ENCODE assay signal across 10 cellular contexts in genomic region chr6:79984261-79984660, GRCh38. TPM values are rescaled to one million over a fixed set of nuclear protein-coding genes. Genes with fewer than 3 reads are reported as not detected.
DNase-seq lines count a peak whose midpoint lies in the region; ATAC-seq, FAIRE-seq and TF ChIP-seq lines count a peak whose summit lies in the region.
"Had no signal": no experiment of that assay in that cellular context is flagged by ENCODE, and none has a peak within 500 bp of the region (broad histone marks: within the 10 kb centered on the region; RNA-seq: fewer than 3 reads in every experiment).

No MANE protein-coding gene starts in this region.

- H3K27me3 ChIP-seq in GM06990 (replicated peaks; ENCODE audit: control insufficient read depth, insufficient read depth, low read length) = no peaks in the 10 kb centered on the region
- H3K27me3 ChIP-seq: stomach had no signal

- H3K27ac Mint-ChIP-seq in activated T-helper 1 cell treated with anti-CD3 and anti-CD28 coated beads, Interleukin-12 subunit alpha, Interleukin-12 subunit beta, Interleukin-2, Interleukin-4 antibody, amounts not matched to agents 30 ng/mL and 10 ng/mL and 1 ng/mL, durations not matched to agents 14 hours and 24 hours and 36 hours = no peak overlapping the region
- H3K27ac Mint-ChIP-seq: naive thymus-derived CD8-positive, alpha-beta T cell had no signal

- H3K4me1 Mint-ChIP-seq in activated T-helper 1 cell treated with anti-CD3 and anti-CD28 coated beads, Interleukin-12 subunit alpha, Interleukin-12 subunit beta, Interleukin-2, Interleukin-4 antibody, amounts not matched to agents 30 ng/mL and 10 ng/mL and 1 ng/mL, durations not matched to agents 14 hours and 24 hours and 36 hours (ENCODE audit: low read depth) = no peaks in the 10 kb centered on the region

- intact Hi-C loops in activated T-helper 1 cell treated with anti-CD3 and anti-CD28 coated beads, Interleukin-12 subunit alpha, Interleukin-12 subunit beta, Interleukin-2, Interleukin-4 antibody, amounts not matched to agents 30 ng/mL and 10 ng/mL and 1 ng/mL, durations not matched to agents 14 hours and 24 hours and 36 hours (cut with micrococcal nuclease) = no loop called here

- no peaks in the 10 kb centered on the region for H3K9me3 Mint-ChIP-seq in activated T-helper 1 cell treated with anti-CD3 and anti-CD28 coated beads, Interleukin-12 subunit alpha, Interleukin-12 subunit beta, Interleukin-2, Interleukin-4 antibody, amounts not matched to agents 30 ng/mL and 10 ng/mL and 1 ng/mL, durations not matched to agents 14 hours and 24 hours and 36 hours
- H3K9me3 Mint-ChIP-seq: naive thymus-derived CD8-positive, alpha-beta T cell had no signal

- H3K4me3 Mint-ChIP-seq in activated T-helper 1 cell treated with anti-CD3 and anti-CD28 coated beads, Interleukin-12 subunit alpha, Interleukin-12 subunit beta, Interleukin-2, Interleukin-4 antibody, amounts not matched to agents 30 ng/mL and 10 ng/mL and 1 ng/mL, durations not matched to agents 14 hours and 24 hours and 36 hours = no peak overlapping the region
- H3K4me3 Mint-ChIP-seq: naive thymus-derived CD8-positive, alpha-beta T cell had no signal

- TF ChIP-seq CTCF in GM06990 (IDR thresholded peaks at IDR 0.05; ENCODE audit: insufficient read depth, low read length, poor library complexity, severe bottlenecking) = peak; percentile 26

- no peak overlapping the region for H3K4me3 ChIP-seq in GM06990 (replicated peaks; ENCODE audit: low read depth, low read length)
- H3K4me3 ChIP-seq: stomach had no signal

- no peak for ATAC-seq in HG03139 (IDR thresholded peaks at IDR 0.05; ENCODE audit: unreplicated experiment)
- no peak for ATAC-seq in HG02970 (IDR thresholded peaks at IDR 0.05; ENCODE audit: low FRiP score, unreplicated experiment)

- peaks cover 4% of the 10 kb centered on the region for H3K27me3 Mint-ChIP-seq in activated T-helper 1 cell treated with anti-CD3 and anti-CD28 coated beads, Interleukin-12 subunit alpha, Interleukin-12 subunit beta, Interleukin-2, Interleukin-4 antibody, amounts not matched to agents 30 ng/mL and 10 ng/mL and 1 ng/mL, durations not matched to agents 14 hours and 24 hours and 36 hours (ENCODE audit: insufficient read depth)

- DNase-seq in GM06990 (ENCODE audit: extremely low read depth, insufficient read length) (no peak), H4 (ENCODE audit: low spot score) (peak; percentile 39), RCC 7860 (ENCODE audit: low spot score) (peak; percentile 27), iPS-NIHi11 (ENCODE audit: low spot score) (peak; percentile 34), AML-193 (lab: John Stamatoyannopoulos, UW) (no peak)
- DNase-seq in activated T-helper 1 cell treated with anti-CD3 and anti-CD28 coated beads, Interleukin-12 subunit alpha, Interleukin-12 subunit beta, Interleukin-2, Interleukin-4 antibody, amounts not matched to agents 30 ng/mL and 10 ng/mL and 1 ng/mL, durations not matched to agents 14 hours and 24 hours and 36 hours (ENCODE audit: low spot score) = no peak
- DNase-seq: stomach had no signal

- no peaks in the 10 kb centered on the region for H3K36me3 Mint-ChIP-seq in activated T-helper 1 cell treated with anti-CD3 and anti-CD28 coated beads, Interleukin-12 subunit alpha, Interleukin-12 subunit beta, Interleukin-2, Interleukin-4 antibody, amounts not matched to agents 30 ng/mL and 10 ng/mL and 1 ng/mL, durations not matched to agents 14 hours and 24 hours and 36 hours (ENCODE audit: low read depth)
- H3K36me3 Mint-ChIP-seq: naive thymus-derived CD8-positive, alpha-beta T cell had no signal

- H3K36me3 ChIP-seq in GM06990 (ENCODE audit: control insufficient read depth, insufficient read depth, low read length) = no peaks in the 10 kb centered on the region
- H3K36me3 ChIP-seq: stomach had no signal

- peak; percentile 71 for FAIRE-seq in RCC 7860 (lab: Jason Lieb, UNC)

RNA-seq across cellular contexts. Expression of gene TTK, which starts 20.2 kb away (rescaled TPM):
- total RNA-seq in H4 (2014; rRNA removed; shearing (Covaris generic)) = 27.1 and 32.3 TPM in 2 replicates
- 22.4 and 23.5 TPM in 2 replicates for total RNA-seq in activated T-helper 1 cell treated with anti-CD3 and anti-CD28 coated beads, Interleukin-12 subunit alpha, Interleukin-12 subunit beta, Interleukin-2, Interleukin-4 antibody, amounts not matched to agents 30 ng/mL and 10 ng/mL and 1 ng/mL, durations not matched to agents 14 hours and 24 hours and 36 hours

RNA-seq across cellular contexts. Expression of gene ELOVL4, which starts 36.9 kb away (rescaled TPM):
- total RNA-seq in H4 (2014; rRNA removed; shearing (Covaris generic)) = 2.9 and 4.5 TPM in 2 replicates
- total RNA-seq in activated T-helper 1 cell treated with anti-CD3 and anti-CD28 coated beads, Interleukin-12 subunit alpha, Interleukin-12 subunit beta, Interleukin-2, Interleukin-4 antibody, amounts not matched to agents 30 ng/mL and 10 ng/mL and 1 ng/mL, durations not matched to agents 14 hours and 24 hours and 36 hours = 2.0 and 2.1 TPM in 2 replicates

Comparison
In these comparisons a context has a peak if more than half of its experiments do, and no peak if none do; other contexts are left out.
1. DNase-seq: peak in H4 (single experiment), RCC 7860 (single experiment) and iPS-NIHi11 (single experiment); none in GM06990 (single experiment), AML-193 (0 of 2) and activated T-helper 1 cell treated with anti-CD3 and anti-CD28 coated beads, Interleukin-12 subunit alpha, Interleukin-12 subunit beta, Interleukin-2, Interleukin-4 antibody, amounts not matched to agents 30 ng/mL and 10 ng/mL and 1 ng/mL, durations not matched to agents 14 hours and 24 hours and 36 hours (single experiment).